7 cellular contexts compared by ENCODE assay signal in genomic region chr17:48582750-48583069, GRCh38. TPM values are rescaled to one million over a fixed set of nuclear protein-coding genes. Genes with fewer than 3 reads are reported as not detected.
DNase-seq lines count a peak whose midpoint lies in the region; ATAC-seq and TF ChIP-seq lines count a peak whose summit lies in the region.
"Had no signal": no experiment of that assay in that cellular context is flagged by ENCODE, and none has a peak within 500 bp of the region (broad histone marks: within the 10 kb centered on the region; RNA-seq: fewer than 3 reads in every experiment).

No MANE protein-coding gene starts in this region.

- H3K27ac ChIP-seq in HCT116 (ENCODE audit: low read depth, low read length), result peak overlapping the region; percentile 91

- peak overlapping the region; percentile 63 for H3K9ac ChIP-seq in HCT116 (ENCODE audit: low read length)

- TF ChIP-seq CTCF in HCT116 (IDR thresholded peaks at IDR 0.05 in 2 of 3, conservative IDR thresholded peaks at IDR 0.05 in 1 of 3; ENCODE audit: borderline replicate concordance in 1 of 3, insufficient read depth in 1 of 3, low read depth in 2 of 3, low read length in 2 of 3), result no peak
- no peak for TF ChIP-seq CTCF in natural killer cell (IDR thresholded peaks at IDR 0.05)

- H3K27ac Mint-ChIP-seq in activated naive CD8-positive, alpha-beta T cell treated with anti-CD3 and anti-CD28 coated beads for 36 hours, result peak overlapping the region; percentile 14
- H3K27ac Mint-ChIP-seq in natural killer cell, result peak overlapping the region in 1 of 2 donors; percentile 78

- BruUV-seq in HCT116 (replicated peaks; lab: Mats Ljungman, UMichigan), result no TSS peak

- no peaks in the 10 kb centered on the region for H3K9me2 ChIP-seq in HCT116 (ENCODE audit: insufficient read depth)

- TF ChIP-seq POLR2A in HCT116 (IDR thresholded peaks at IDR 0.05; ENCODE audit: borderline replicate concordance, extremely low read depth, insufficient read depth, insufficient read length), result no peak

- no peaks in the 10 kb centered on the region for H3K27me3 ChIP-seq in HCT116 (ENCODE audit: insufficient read depth, low read length)

- H3K4me3 Mint-ChIP-seq in activated naive CD8-positive, alpha-beta T cell treated with anti-CD3 and anti-CD28 coated beads for 36 hours, result peak overlapping the region; percentile 56
- H3K4me3 Mint-ChIP-seq in natural killer cell, result peak overlapping the region; percentile 85

- H3K4me2 ChIP-seq in HCT116 (ENCODE audit: low read length), result peak overlapping the region; percentile 98

- RAD21 ChIA-PET in HCT116 (lab: Charles Lee; ENCODE audit: low non-redundant PET in 1 of 2, low total read pairs in 2 of 2, uncharacterized antibody in 2 of 2, unreplicated experiment in 2 of 2), result interaction anchor here in 1 of 2 experiments (1.1 kb wide), 1 partner anchor 323 kb away, joined by 3 read pairs; no protein-coding TSS in a partner anchor

- H3K9me3 Mint-ChIP-seq in activated naive CD8-positive, alpha-beta T cell treated with anti-CD3 and anti-CD28 coated beads for 36 hours, result no peaks in the 10 kb centered on the region
- H3K9me3 Mint-ChIP-seq in natural killer cell, result no peaks in the 10 kb centered on the region

- no peak for TF ChIP-seq RAD21 in HCT116 (IDR thresholded peaks at IDR 0.05; ENCODE audit: low read depth)

- H3K36me3 Mint-ChIP-seq in activated naive CD8-positive, alpha-beta T cell treated with anti-CD3 and anti-CD28 coated beads for 36 hours, result peaks cover 2% of the 10 kb centered on the region
- H3K36me3 Mint-ChIP-seq in natural killer cell, result no peaks in the 10 kb centered on the region

- CTCF ChIA-PET in HCT116 (lab: Charles Lee), result interaction anchor here (0.6 to 1.6 kb wide), 2 partner anchors 275 to 320 kb away, joined by 3 to 4 read pairs; no protein-coding TSS in a partner anchor

- H3K36me3 ChIP-seq in HCT116 (ENCODE audit: control insufficient read depth in 1 of 2, insufficient read depth in 2 of 2, low read length in 2 of 2), result no peaks in the 10 kb centered on the region

- peaks cover 89% of the 10 kb centered on the region for H3K27me3 Mint-ChIP-seq in activated naive CD8-positive, alpha-beta T cell treated with anti-CD3 and anti-CD28 coated beads for 36 hours
- H3K27me3 Mint-ChIP-seq in natural killer cell (ENCODE audit: low read depth in 2 of 2), result peaks cover 62 to 78% of the 10 kb centered on the region in 2 donors

- peaks cover 90% of the 10 kb centered on the region for H3K79me2 ChIP-seq in HCT116 (ENCODE audit: insufficient read depth, low read length)

- ATAC-seq in HCT116, result no peak
- no peak for ATAC-seq in natural killer cell

- H3K9me3 ChIP-seq in HCT116 (ENCODE audit: control insufficient read depth in 1 of 2, insufficient read depth in 1 of 2, low read depth in 1 of 2, low read length in 2 of 2), result no peaks in the 10 kb centered on the region

- DNase-seq in HCT116 (ENCODE audit: low read depth, low spot score) (no peak), natural killer cell (no peak), NCI-H146 (lab: John Stamatoyannopoulos, UW) (no peak), NCI-H446 treated with DMSO at 0.1 percent for 48 hours (lab: John Stamatoyannopoulos, UW) (no peak), germinal center (ENCODE audit: low spot score) (no peak)
- DNase-seq in activated naive CD8-positive, alpha-beta T cell treated with anti-CD3 and anti-CD28 coated beads for 36 hours, result no peak

- POLR2A ChIA-PET in HCT116 (lab: Charles Lee), result interaction anchor here (1.0 to 1.1 kb wide), 4 partner anchors 18 to 346 kb away, joined by 3 to 4 read pairs (median 3); partner anchors contain the start of gene HOXB8

- H2AFZ ChIP-seq in HCT116 (ENCODE audit: low read depth, low read length, poor library complexity, severe bottlenecking), result no peak overlapping the region

- H4K20me1 ChIP-seq in HCT116 (ENCODE audit: insufficient read depth), result no peaks in the 10 kb centered on the region

- peak overlapping the region; percentile 57 for H3K4me3 ChIP-seq in HCT116 (replicated peaks in 1 of 2; ENCODE audit: low read depth in 1 of 2, low read length in 2 of 2)

- intact Hi-C loops in HCT116 (cut with micrococcal nuclease) (no loop called here), natural killer cell (cut with micrococcal nuclease) (no loop called here)

- H3K4me1 ChIP-seq in HCT116 (ENCODE audit: control insufficient read depth in 1 of 2, insufficient read depth in 2 of 2, low read length in 2 of 2), result peaks cover 27 to 62% of the 10 kb centered on the region in 2 experiments

- H3K4me1 Mint-ChIP-seq in activated naive CD8-positive, alpha-beta T cell treated with anti-CD3 and anti-CD28 coated beads for 36 hours, result peaks cover 51% of the 10 kb centered on the region
- peaks cover 50 to 68% of the 10 kb centered on the region in 2 donors for H3K4me1 Mint-ChIP-seq in natural killer cell

TF ChIP-seq in HCT116, 20 proteins besides CTCF, POLR2A, EP300 and RAD21:
- TF ChIP-seq ZFX (IDR thresholded peaks at IDR 0.05) (no peak), POLR2AphosphoS5 (IDR thresholded peaks at IDR 0.05; ENCODE audit: low read depth, low read length) (0 out of 2 replicates have a peak, but pooled peaks have one; percentile 4)
TF ChIP-seq in HCT116: peak in this region for 1.

RNA-seq across cellular contexts. Expression of gene HOXB4, which starts 4.6 kb away (rescaled TPM):
- total RNA-seq in HCT116 (2021; ENCODE audit: unreplicated experiment) (11.3 TPM), natural killer cell (1 to 10 TPM; 3.5 to 6.7 (median 5.7) TPM)
- 3.2 and 4.2 TPM in 2 replicates for polyA plus RNA-seq in HCT116 (2012)
- total RNA-seq in activated naive CD8-positive, alpha-beta T cell treated with anti-CD3 and anti-CD28 coated beads for 36 hours, result 1 to 10 TPM; 1.3 to 1.9 TPM
- total RNA-seq: bronchial epithelial cell had no signal

RNA-seq across cellular contexts. Expression of gene HOXB3, which starts 7.3 kb away (rescaled TPM):
- total RNA-seq in HCT116 (2021; ENCODE audit: unreplicated experiment), result 19.8 TPM
- 4.7 and 6.0 TPM in 2 replicates for polyA plus RNA-seq in HCT116 (2012)
- 1 to 10 TPM; 1.4 to 2.0 TPM for total RNA-seq in activated naive CD8-positive, alpha-beta T cell treated with anti-CD3 and anti-CD28 coated beads for 36 hours
- total RNA-seq in natural killer cell, result 10 to 100 TPM in 2 of 3 donors, 1 to 10 TPM in 1; 7.9 to 15.6 (median 15.3) TPM
- total RNA-seq: bronchial epithelial cell had no signal

RNA-seq across cellular contexts. Expression of gene HOXB5, which starts 10.9 kb away (rescaled TPM):
- total RNA-seq in HCT116 (2021; ENCODE audit: unreplicated experiment) (19.8 TPM), natural killer cell (not detected)
- 6.5 and 12.0 TPM in 2 replicates for polyA plus RNA-seq in HCT116 (2012)
- not detected for total RNA-seq in activated naive CD8-positive, alpha-beta T cell treated with anti-CD3 and anti-CD28 coated beads for 36 hours
- total RNA-seq: bronchial epithelial cell had no signal

RNA-seq across cellular contexts. Expression of gene HOXB6, which starts 22.1 kb away (rescaled TPM):
- total RNA-seq in HCT116 (2021; ENCODE audit: unreplicated experiment) (64.8 TPM), natural killer cell (not detected)
- polyA plus RNA-seq in HCT116 (2012), result 17.5 and 28.9 TPM in 2 replicates
- total RNA-seq in activated naive CD8-positive, alpha-beta T cell treated with anti-CD3 and anti-CD28 coated beads for 36 hours, result not detected
- total RNA-seq: bronchial epithelial cell had no signal

RNA-seq across cellular contexts. Expression of gene HOXB7, which starts 28.1 kb away (rescaled TPM):
- 33.6 TPM for total RNA-seq in HCT116 (2021; ENCODE audit: unreplicated experiment)
- 16.8 and 23.4 TPM in 2 replicates for polyA plus RNA-seq in HCT116 (2012)
- total RNA-seq in activated naive CD8-positive, alpha-beta T cell treated with anti-CD3 and anti-CD28 coated beads for 36 hours, result 1 to 10 TPM in 1 of 2 experiments, under 1 TPM in 1; 0.62 to 1.4 TPM
- 1 to 10 TPM in 1 of 3 donors, under 1 TPM in 2; 0.45 to 1.4 (median 0.97) TPM for total RNA-seq in natural killer cell
- total RNA-seq: bronchial epithelial cell had no signal

Comparison
In these comparisons a context has a peak if more than half of its experiments do, and no peak if none do; other contexts are left out.
1. RNA of gene HOXB5, which starts 10.9 kb away (total RNA-seq): 19.8 TPM in HCT116 (single experiment); not detected in activated naive CD8-positive, alpha-beta T cell treated with anti-CD3 and anti-CD28 coated beads for 36 hours and not detected in natural killer cell; every median in the first group is over 10 times any median in the second.